ENCODE assay signal across 19 cellular contexts in genomic region chr21:42694751-42695150, GRCh38.
"Had no signal": no experiment of that assay in that cellular context is flagged by ENCODE, and none has a peak within 500 bp of the region (broad histone marks: within the 10 kb centered on the region; RNA-seq: fewer than 3 reads in every experiment).

No MANE protein-coding gene starts in this region.

- DNase-seq: erythroblast; foreskin keratinocyte; kidney; left cardiac atrium; left ventricle myocardium inferior; lower lobe of right lung; midbrain; naive thymus-derived CD8-positive, alpha-beta T cell; stimulated activated CD4-positive, alpha-beta T cell treated with anti-CD3 and anti-CD28 coated beads, Interleukin-4, amount 100 ng/mL, for 1 hour; stimulated activated CD8-positive, alpha-beta memory T cell treated with anti-CD3 and anti-CD28 coated beads, Interleukin-4, amount 100 ng/mL, for 48 hours; tibial artery; upper lobe of left lung had no signal

- H3K27ac ChIP-seq: foreskin keratinocyte, lower lobe of right lung, neutrophil, right atrium auricular region, tibial artery, upper lobe of left lung had no signal

- H3K27me3 ChIP-seq: foreskin keratinocyte, neutrophil, right atrium auricular region, tibial artery, upper lobe of left lung had no signal

- H3K9me3 Mint-ChIP-seq: dendritic cell treated with granulocyte-macrophage colony-stimulating factor and Interleukin-4, amounts not matched to agents 40 ng/mL and 50 ng/mL, for 4 days; memory B cell; naive thymus-derived CD8-positive, alpha-beta T cell; stimulated activated effector memory CD8-positive, alpha-beta T cell treated with anti-CD3 and anti-CD28 coated beads, Interleukin-12 subunit alpha, Interleukin-12 subunit beta, amount 100 ng/mL, for 72 hours; stimulated activated naive CD8-positive, alpha-beta T cell treated with anti-CD3 and anti-CD28 coated beads, Interleukin-15, Interleukin-2, amounts not matched to agents 100 ng/mL and 50 ng/mL, for 24 hours had no signal

- ATAC-seq: foreskin keratinocyte; lower lobe of right lung; naive thymus-derived CD8-positive, alpha-beta T cell; stimulated activated effector memory CD8-positive, alpha-beta T cell treated with anti-CD3 and anti-CD28 coated beads, Interleukin-12 subunit alpha, Interleukin-12 subunit beta, amount 100 ng/mL, for 72 hours had no signal

- H3K9me3 ChIP-seq: left ventricle myocardium inferior, lower lobe of right lung, neutrophil, right atrium auricular region, tibial artery, upper lobe of left lung had no signal

- H3K4me1 Mint-ChIP-seq: memory B cell; stimulated activated effector memory CD8-positive, alpha-beta T cell treated with anti-CD3 and anti-CD28 coated beads, Interleukin-12 subunit alpha, Interleukin-12 subunit beta, amount 100 ng/mL, for 72 hours had no signal

- H3K36me3 Mint-ChIP-seq: memory B cell; stimulated activated effector memory CD8-positive, alpha-beta T cell treated with anti-CD3 and anti-CD28 coated beads, Interleukin-12 subunit alpha, Interleukin-12 subunit beta, amount 100 ng/mL, for 72 hours had no signal

- H3K27ac Mint-ChIP-seq: dendritic cell treated with granulocyte-macrophage colony-stimulating factor and Interleukin-4, amounts not matched to agents 40 ng/mL and 50 ng/mL, for 4 days; memory B cell; stimulated activated effector memory CD8-positive, alpha-beta T cell treated with anti-CD3 and anti-CD28 coated beads, Interleukin-12 subunit alpha, Interleukin-12 subunit beta, amount 100 ng/mL, for 72 hours; stimulated activated naive CD8-positive, alpha-beta T cell treated with anti-CD3 and anti-CD28 coated beads, Interleukin-15, Interleukin-2, amounts not matched to agents 100 ng/mL and 50 ng/mL, for 24 hours had no signal

- H3K4me1 ChIP-seq: foreskin keratinocyte, lower lobe of right lung, right atrium auricular region, tibial artery had no signal

- H3K36me3 ChIP-seq: left ventricle myocardium inferior, lower lobe of right lung, neutrophil, right atrium auricular region, tibial artery, upper lobe of left lung had no signal

- H3K4me2 ChIP-seq: smooth muscle cell had no signal

- H3K4me3 Mint-ChIP-seq: dendritic cell treated with granulocyte-macrophage colony-stimulating factor and Interleukin-4, amounts not matched to agents 40 ng/mL and 50 ng/mL, for 4 days; memory B cell; naive thymus-derived CD8-positive, alpha-beta T cell; stimulated activated effector memory CD8-positive, alpha-beta T cell treated with anti-CD3 and anti-CD28 coated beads, Interleukin-12 subunit alpha, Interleukin-12 subunit beta, amount 100 ng/mL, for 72 hours; stimulated activated naive CD8-positive, alpha-beta T cell treated with anti-CD3 and anti-CD28 coated beads, Interleukin-15, Interleukin-2, amounts not matched to agents 100 ng/mL and 50 ng/mL, for 24 hours had no signal

- H3K27me3 Mint-ChIP-seq: dendritic cell treated with granulocyte-macrophage colony-stimulating factor and Interleukin-4, amounts not matched to agents 40 ng/mL and 50 ng/mL, for 4 days; naive thymus-derived CD8-positive, alpha-beta T cell; stimulated activated naive CD8-positive, alpha-beta T cell treated with anti-CD3 and anti-CD28 coated beads, Interleukin-15, Interleukin-2, amounts not matched to agents 100 ng/mL and 50 ng/mL, for 24 hours had no signal

- H3K4me3 ChIP-seq: left ventricle myocardium inferior, lower lobe of right lung, right atrium auricular region, smooth muscle cell, tibial artery, upper lobe of left lung had no signal
